In genomic region chr17:76501018-76501826, GRCh38 we compare ENCODE assay signal across 1 cellular context.
TF ChIP-seq lines count a peak whose summit lies in the region.

Gene RHBDF2, minus strand, starts transcription at chr17:76501423. Its CDS starts 19,899 bp downstream, at chr17:76481524.

TF ChIP-seq in WTC11, 78 proteins besides CTCF, POLR2A, EP300 and RAD21 (continued from another document):
- TF ChIP-seq, protein P1, sequence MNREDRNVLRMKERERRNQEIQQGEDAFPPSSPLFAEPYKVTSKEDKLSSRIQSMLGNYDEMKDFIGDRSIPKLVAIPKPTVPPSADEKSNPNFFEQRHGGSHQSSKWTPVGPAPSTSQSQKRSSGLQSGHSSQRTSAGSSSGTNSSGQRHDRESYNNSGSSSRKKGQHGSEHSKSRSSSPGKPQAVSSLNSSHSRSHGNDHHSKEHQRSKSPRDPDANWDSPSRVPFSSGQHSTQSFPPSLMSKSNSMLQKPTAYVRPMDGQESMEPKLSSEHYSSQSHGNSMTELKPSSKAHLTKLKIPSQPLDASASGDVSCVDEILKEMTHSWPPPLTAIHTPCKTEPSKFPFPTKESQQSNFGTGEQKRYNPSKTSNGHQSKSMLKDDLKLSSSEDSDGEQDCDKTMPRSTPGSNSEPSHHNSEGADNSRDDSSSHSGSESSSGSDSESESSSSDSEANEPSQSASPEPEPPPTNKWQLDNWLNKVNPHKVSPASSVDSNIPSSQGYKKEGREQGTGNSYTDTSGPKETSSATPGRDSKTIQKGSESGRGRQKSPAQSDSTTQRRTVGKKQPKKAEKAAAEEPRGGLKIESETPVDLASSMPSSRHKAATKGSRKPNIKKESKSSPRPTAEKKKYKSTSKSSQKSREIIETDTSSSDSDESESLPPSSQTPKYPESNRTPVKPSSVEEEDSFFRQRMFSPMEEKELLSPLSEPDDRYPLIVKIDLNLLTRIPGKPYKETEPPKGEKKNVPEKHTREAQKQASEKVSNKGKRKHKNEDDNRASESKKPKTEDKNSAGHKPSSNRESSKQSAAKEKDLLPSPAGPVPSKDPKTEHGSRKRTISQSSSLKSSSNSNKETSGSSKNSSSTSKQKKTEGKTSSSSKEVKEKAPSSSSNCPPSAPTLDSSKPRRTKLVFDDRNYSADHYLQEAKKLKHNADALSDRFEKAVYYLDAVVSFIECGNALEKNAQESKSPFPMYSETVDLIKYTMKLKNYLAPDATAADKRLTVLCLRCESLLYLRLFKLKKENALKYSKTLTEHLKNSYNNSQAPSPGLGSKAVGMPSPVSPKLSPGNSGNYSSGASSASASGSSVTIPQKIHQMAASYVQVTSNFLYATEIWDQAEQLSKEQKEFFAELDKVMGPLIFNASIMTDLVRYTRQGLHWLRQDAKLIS (CRISPR knock-in tag; IDR thresholded peaks at IDR 0.05; ENCODE audit: borderline replicate concordance): no peak
- TF ChIP-seq, protein P2, sequence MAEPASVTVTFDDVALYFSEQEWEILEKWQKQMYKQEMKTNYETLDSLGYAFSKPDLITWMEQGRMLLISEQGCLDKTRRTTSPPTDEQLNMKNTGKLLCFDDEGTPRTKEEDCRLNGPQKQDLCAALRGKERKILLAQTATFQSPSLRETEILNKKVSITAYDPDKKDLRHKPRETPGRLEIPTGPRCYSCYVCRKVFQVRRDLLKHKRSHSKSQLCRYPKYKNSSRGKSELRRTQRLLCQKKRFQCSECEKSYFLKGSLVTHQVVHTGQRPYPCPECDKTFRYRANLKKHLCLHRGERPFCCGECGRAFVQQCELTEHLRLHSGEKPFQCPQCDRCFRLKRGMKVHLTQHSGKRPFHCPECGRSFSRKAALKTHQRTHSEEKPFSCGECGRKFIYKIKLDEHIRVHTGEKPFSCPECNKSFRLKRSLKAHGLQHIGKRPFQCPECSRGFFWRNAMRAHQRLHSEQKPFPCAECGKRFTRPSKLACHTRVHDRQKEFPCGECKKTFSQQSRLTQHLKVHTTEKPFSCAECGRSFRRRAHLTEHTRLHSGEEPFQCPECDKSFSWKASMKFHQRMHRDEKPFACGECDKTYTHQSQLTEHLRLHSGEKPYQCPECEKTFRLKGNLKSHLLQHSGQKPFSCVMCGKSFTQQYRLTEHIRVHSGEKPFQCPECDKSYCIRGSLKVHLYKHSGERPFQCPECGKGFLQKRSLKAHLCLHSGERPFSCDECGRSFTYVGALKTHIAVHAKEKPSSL (CRISPR knock-in tag; conservative IDR thresholded peaks at IDR 0.05): no peak
- TF ChIP-seq CBFB (CRISPR knock-in tag; IDR thresholded peaks at IDR 0.05; ENCODE audit: low read depth): peak; percentile 95; the same call in 1 of the 2 replicates
- TF ChIP-seq TEAD4 (CRISPR knock-in tag; IDR thresholded peaks at IDR 0.05): no peak
- TF ChIP-seq, protein P3, sequence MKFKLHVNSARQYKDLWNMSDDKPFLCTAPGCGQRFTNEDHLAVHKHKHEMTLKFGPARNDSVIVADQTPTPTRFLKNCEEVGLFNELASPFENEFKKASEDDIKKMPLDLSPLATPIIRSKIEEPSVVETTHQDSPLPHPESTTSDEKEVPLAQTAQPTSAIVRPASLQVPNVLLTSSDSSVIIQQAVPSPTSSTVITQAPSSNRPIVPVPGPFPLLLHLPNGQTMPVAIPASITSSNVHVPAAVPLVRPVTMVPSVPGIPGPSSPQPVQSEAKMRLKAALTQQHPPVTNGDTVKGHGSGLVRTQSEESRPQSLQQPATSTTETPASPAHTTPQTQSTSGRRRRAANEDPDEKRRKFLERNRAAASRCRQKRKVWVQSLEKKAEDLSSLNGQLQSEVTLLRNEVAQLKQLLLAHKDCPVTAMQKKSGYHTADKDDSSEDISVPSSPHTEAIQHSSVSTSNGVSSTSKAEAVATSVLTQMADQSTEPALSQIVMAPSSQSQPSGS (CRISPR knock-in tag; IDR thresholded peaks at IDR 0.05; ENCODE audit: borderline replicate concordance, low read depth): no peak
- TF ChIP-seq, protein P4, sequence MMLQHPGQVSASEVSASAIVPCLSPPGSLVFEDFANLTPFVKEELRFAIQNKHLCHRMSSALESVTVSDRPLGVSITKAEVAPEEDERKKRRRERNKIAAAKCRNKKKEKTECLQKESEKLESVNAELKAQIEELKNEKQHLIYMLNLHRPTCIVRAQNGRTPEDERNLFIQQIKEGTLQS (CRISPR knock-in tag; conservative IDR thresholded peaks at IDR 0.05): no peak
- no peak for TF ChIP-seq EMX1 (CRISPR knock-in tag; IDR thresholded peaks at IDR 0.05)
- no peak for TF ChIP-seq ESRRA (CRISPR knock-in tag; IDR thresholded peaks at IDR 0.05; ENCODE audit: borderline replicate concordance)
- peak; percentile 60; the same call in 1 of the 2 replicates for TF ChIP-seq FOXP1 (CRISPR knock-in tag; IDR thresholded peaks at IDR 0.05; ENCODE audit: borderline replicate concordance)
- TF ChIP-seq JAZF1 (CRISPR knock-in tag; IDR thresholded peaks at IDR 0.05): no peak
- TF ChIP-seq HMGXB4 (CRISPR knock-in tag; IDR thresholded peaks at IDR 0.05): peak; percentile 69; the same call in 1 of the 2 replicates
- TF ChIP-seq GABPB1 (CRISPR knock-in tag; IDR thresholded peaks at IDR 0.05): peak; percentile 55; the same call in 1 of the 2 replicates
- TF ChIP-seq RELA (CRISPR knock-in tag; IDR thresholded peaks at IDR 0.05; ENCODE audit: borderline replicate concordance): peak; percentile 67; the same call in 1 of the 2 replicates
- no peak for TF ChIP-seq CREM (CRISPR knock-in tag; IDR thresholded peaks at IDR 0.05)
- TF ChIP-seq, protein P5, sequence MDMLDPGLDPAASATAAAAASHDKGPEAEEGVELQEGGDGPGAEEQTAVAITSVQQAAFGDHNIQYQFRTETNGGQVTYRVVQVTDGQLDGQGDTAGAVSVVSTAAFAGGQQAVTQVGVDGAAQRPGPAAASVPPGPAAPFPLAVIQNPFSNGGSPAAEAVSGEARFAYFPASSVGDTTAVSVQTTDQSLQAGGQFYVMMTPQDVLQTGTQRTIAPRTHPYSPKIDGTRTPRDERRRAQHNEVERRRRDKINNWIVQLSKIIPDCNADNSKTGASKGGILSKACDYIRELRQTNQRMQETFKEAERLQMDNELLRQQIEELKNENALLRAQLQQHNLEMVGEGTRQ (CRISPR knock-in tag; IDR thresholded peaks at IDR 0.05): peak; percentile 48; the same call in 1 of the 2 replicates
- 0 out of 2 replicates have a peak, but pooled peaks have one; percentile 23 for TF ChIP-seq ZBTB21 (CRISPR knock-in tag; IDR thresholded peaks at IDR 0.05; ENCODE audit: borderline replicate concordance)
- TF ChIP-seq MYBL2 (CRISPR knock-in tag; IDR thresholded peaks at IDR 0.05): no peak
- no peak for TF ChIP-seq ZNF138 (CRISPR knock-in tag; conservative IDR thresholded peaks at IDR 0.05)
- TF ChIP-seq PREB (CRISPR knock-in tag; IDR thresholded peaks at IDR 0.05; ENCODE audit: borderline replicate concordance): no peak
- TF ChIP-seq, protein P6, sequence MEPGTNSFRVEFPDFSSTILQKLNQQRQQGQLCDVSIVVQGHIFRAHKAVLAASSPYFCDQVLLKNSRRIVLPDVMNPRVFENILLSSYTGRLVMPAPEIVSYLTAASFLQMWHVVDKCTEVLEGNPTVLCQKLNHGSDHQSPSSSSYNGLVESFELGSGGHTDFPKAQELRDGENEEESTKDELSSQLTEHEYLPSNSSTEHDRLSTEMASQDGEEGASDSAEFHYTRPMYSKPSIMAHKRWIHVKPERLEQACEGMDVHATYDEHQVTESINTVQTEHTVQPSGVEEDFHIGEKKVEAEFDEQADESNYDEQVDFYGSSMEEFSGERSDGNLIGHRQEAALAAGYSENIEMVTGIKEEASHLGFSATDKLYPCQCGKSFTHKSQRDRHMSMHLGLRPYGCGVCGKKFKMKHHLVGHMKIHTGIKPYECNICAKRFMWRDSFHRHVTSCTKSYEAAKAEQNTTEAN (CRISPR knock-in tag; IDR thresholded peaks at IDR 0.05): no peak
- TF ChIP-seq, protein P7, sequence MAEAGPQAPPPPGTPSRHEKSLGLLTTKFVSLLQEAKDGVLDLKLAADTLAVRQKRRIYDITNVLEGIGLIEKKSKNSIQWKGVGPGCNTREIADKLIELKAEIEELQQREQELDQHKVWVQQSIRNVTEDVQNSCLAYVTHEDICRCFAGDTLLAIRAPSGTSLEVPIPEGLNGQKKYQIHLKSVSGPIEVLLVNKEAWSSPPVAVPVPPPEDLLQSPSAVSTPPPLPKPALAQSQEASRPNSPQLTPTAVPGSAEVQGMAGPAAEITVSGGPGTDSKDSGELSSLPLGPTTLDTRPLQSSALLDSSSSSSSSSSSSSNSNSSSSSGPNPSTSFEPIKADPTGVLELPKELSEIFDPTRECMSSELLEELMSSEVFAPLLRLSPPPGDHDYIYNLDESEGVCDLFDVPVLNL (CRISPR knock-in tag; IDR thresholded peaks at IDR 0.05; ENCODE audit: borderline replicate concordance, low read depth): no peak
- TF ChIP-seq, protein P8, sequence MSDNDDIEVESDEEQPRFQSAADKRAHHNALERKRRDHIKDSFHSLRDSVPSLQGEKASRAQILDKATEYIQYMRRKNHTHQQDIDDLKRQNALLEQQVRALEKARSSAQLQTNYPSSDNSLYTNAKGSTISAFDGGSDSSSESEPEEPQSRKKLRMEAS (CRISPR knock-in tag; IDR thresholded peaks at IDR 0.05): peak; percentile 42; the same call in 1 of the 2 replicates
- 0 out of 2 replicates have a peak, but pooled peaks have one; percentile 28 for TF ChIP-seq CREB1 (CRISPR knock-in tag; IDR thresholded peaks at IDR 0.05)
- TF ChIP-seq ZNF416 (CRISPR knock-in tag; IDR thresholded peaks at IDR 0.05): no peak
- TF ChIP-seq USF1 (CRISPR knock-in tag; IDR thresholded peaks at IDR 0.05): no peak
- TF ChIP-seq ZNF232 (CRISPR knock-in tag; IDR thresholded peaks at IDR 0.05): peak; percentile 50; the same call in 1 of the 2 replicates
- TF ChIP-seq, protein P9, sequence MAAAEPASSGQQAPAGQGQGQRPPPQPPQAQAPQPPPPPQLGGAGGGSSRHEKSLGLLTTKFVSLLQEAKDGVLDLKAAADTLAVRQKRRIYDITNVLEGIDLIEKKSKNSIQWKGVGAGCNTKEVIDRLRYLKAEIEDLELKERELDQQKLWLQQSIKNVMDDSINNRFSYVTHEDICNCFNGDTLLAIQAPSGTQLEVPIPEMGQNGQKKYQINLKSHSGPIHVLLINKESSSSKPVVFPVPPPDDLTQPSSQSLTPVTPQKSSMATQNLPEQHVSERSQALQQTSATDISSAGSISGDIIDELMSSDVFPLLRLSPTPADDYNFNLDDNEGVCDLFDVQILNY (CRISPR knock-in tag; IDR thresholded peaks at IDR 0.05): 0 out of 2 replicates have a peak, but pooled peaks have one; percentile 59
- 0 out of 2 replicates have a peak, but pooled peaks have one; percentile 10 for TF ChIP-seq ZNF317 (CRISPR knock-in tag; IDR thresholded peaks at IDR 0.05; ENCODE audit: borderline replicate concordance, low read depth)
- TF ChIP-seq OVOL2 (CRISPR knock-in tag; IDR thresholded peaks at IDR 0.05; ENCODE audit: borderline replicate concordance): no peak
- no peak for TF ChIP-seq GRHL2 (CRISPR knock-in tag; IDR thresholded peaks at IDR 0.05; ENCODE audit: insufficient replicate concordance, severe bottlenecking)
- peak; percentile 70; the same call in 1 of the 2 replicates for TF ChIP-seq SP1 (CRISPR knock-in tag; conservative IDR thresholded peaks at IDR 0.05)
TF ChIP-seq in WTC11: peak in this region for 15.
